In the genomic region with DNA sequence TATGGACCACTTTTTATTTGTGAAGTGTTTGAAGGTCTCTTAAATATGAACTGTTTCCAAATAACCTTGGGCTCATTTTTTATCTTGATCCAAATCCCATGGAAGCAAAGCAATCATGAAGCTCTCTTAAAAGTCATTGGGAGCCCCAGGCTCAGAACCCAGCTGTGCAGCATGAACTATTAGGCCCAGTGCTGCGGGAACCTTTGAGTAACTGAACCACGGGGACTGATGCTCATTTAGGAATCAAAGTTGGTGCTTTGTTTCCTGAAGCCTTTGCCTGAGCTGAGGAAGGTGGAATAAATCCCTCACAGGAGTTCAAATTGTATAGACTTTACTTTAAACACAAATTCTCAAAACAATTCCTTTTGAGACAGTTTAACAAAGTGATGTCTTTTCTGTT, we compare ENCODE assay signal across 1 cellular context.
TF ChIP-seq lines count a peak whose summit lies in the region.

No MANE protein-coding gene starts in this region.

TF ChIP-seq in H1, 55 proteins besides CTCF, POLR2A, EP300 and RAD21 (continued from another document):
- TF ChIP-seq KDM1A (IDR thresholded peaks at IDR 0.05; ENCODE audit: borderline replicate concordance, low read length), result no peak
- TF ChIP-seq TAF1 (IDR thresholded peaks at IDR 0.05; ENCODE audit: low read depth, low read length), result no peak
- no peak for TF ChIP-seq RNF2 (IDR thresholded peaks at IDR 0.05; ENCODE audit: borderline replicate concordance, low read depth, low read length, missing control alignments, poor library complexity, severe bottlenecking)
- TF ChIP-seq KDM5A (IDR thresholded peaks at IDR 0.05; ENCODE audit: low read length), result no peak
- TF ChIP-seq POU5F1 (IDR thresholded peaks at IDR 0.05; ENCODE audit: low read depth, low read length), result no peak
- no peak for TF ChIP-seq PHF8 (conservative IDR thresholded peaks at IDR 0.05; ENCODE audit: low read depth, low read length)
- no peak for TF ChIP-seq BCL11A (IDR thresholded peaks at IDR 0.05; ENCODE audit: low read depth in 2 of 2, low read length in 2 of 2)
- no peak for TF ChIP-seq BACH1 (IDR thresholded peaks at IDR 0.05; ENCODE audit: low read length)
- TF ChIP-seq JUN (IDR thresholded peaks at IDR 0.05; ENCODE audit: low read depth, low read length), result no peak
- TF ChIP-seq JUND (IDR thresholded peaks at IDR 0.05; ENCODE audit: low read length), result no peak
